In genomic region chr12:7403466-7403865, GRCh38 we compare ENCODE assay signal across 17 cellular contexts. TPM values are rescaled to one million over a fixed set of nuclear protein-coding genes. Genes with fewer than 3 reads are reported as not detected.
DNase-seq lines count a peak whose midpoint lies in the region; ATAC-seq and TF ChIP-seq lines count a peak whose summit lies in the region.
"Had no signal": no experiment of that assay in that cellular context is flagged by ENCODE, and none has a peak within 500 bp of the region (broad histone marks: within the 10 kb centered on the region; RNA-seq: fewer than 3 reads in every experiment).

No MANE protein-coding gene starts in this region.

- 74% methylated on average over 6 of the region's 7 CpGs; no CpG with 5 or more reads in 1 of the 2 experiments for WGBS in IMR-90 (ENCODE audit: extremely low coverage in 2 of 2, insufficient read length in 1 of 2), 2 experiments

- no peak for TF ChIP-seq POLR2A in IMR-90 (IDR thresholded peaks at IDR 0.05; ENCODE audit: low read depth, low read length)

- POLR2A ChIA-PET in IMR-90 (lab: Charles Lee; ENCODE audit: unreplicated experiment): no interaction called here

- DNase-seq in Daoy (ENCODE audit: low read depth) (peak; percentile 25), IMR-90 (peak; percentile 4), choroid plexus epithelial cell (ENCODE audit: low read depth) (peak; percentile 2), neural progenitor cell (ENCODE audit: low spot score) (no peak), immature natural killer cell (no peak), NCI-H2196 treated with DMSO at 0.1 percent for 48 hours (lab: John Stamatoyannopoulos, UW; ENCODE audit: unreplicated experiment) (no peak)
- DNase-seq: KG1, NCI-H1092, NCI-H146, NCI-H2081, NCI-H510A, NCI-H774, PC-9 had no signal

- H3K4me1 Mint-ChIP-seq in neural progenitor cell (no peaks in the 10 kb centered on the region), immature natural killer cell (no peaks in the 10 kb centered on the region)
- H3K4me1 Mint-ChIP-seq: CD14-positive monocyte had no signal

- no peak overlapping the region for H2BK5ac ChIP-seq in IMR-90 (ENCODE audit: low read depth, low read length, poor library complexity, severe bottlenecking)

- no peak for TF ChIP-seq CTCF in IMR-90 (conservative IDR thresholded peaks at IDR 0.05; ENCODE audit: low read depth, low read length)
- TF ChIP-seq CTCF in choroid plexus epithelial cell (conservative IDR thresholded peaks at IDR 0.05; ENCODE audit: low read depth, low read length): no peak
- no peak for TF ChIP-seq CTCF in neural progenitor cell (IDR thresholded peaks at IDR 0.05)

- no peaks in the 10 kb centered on the region for H3F3A ChIP-seq in neural progenitor cell (ENCODE audit: low read depth)

- no peak overlapping the region for H4K91ac ChIP-seq in IMR-90 (ENCODE audit: insufficient read depth, low read depth, low read length)

- H3K36me3 Mint-ChIP-seq in neural progenitor cell: no peaks in the 10 kb centered on the region
- H3K36me3 Mint-ChIP-seq in immature natural killer cell: no peaks in the 10 kb centered on the region
- H3K36me3 Mint-ChIP-seq: CD14-positive monocyte had no signal

- no peaks in the 10 kb centered on the region for H3K36me3 ChIP-seq in IMR-90 (ENCODE audit: control insufficient read depth, insufficient read depth, low read length)
- no peaks in the 10 kb centered on the region for H3K36me3 ChIP-seq in neural progenitor cell
- H3K36me3 ChIP-seq: HAP-1 had no signal

- H3K27me3 Mint-ChIP-seq in neural progenitor cell (ENCODE audit: insufficient read depth, low read depth) (no peaks in the 10 kb centered on the region), immature natural killer cell (ENCODE audit: low read depth in 3 of 3) (peaks cover 0 to 3% (median 0%) of the 10 kb centered on the region in 3 donors)

- no peak overlapping the region for H2BK120ac ChIP-seq in IMR-90 (ENCODE audit: low read depth, low read length)

- no peak overlapping the region for H2BK15ac ChIP-seq in IMR-90 (ENCODE audit: low read depth, low read length)

- no peak for ATAC-seq in IMR-90 (ENCODE audit: low read depth)
- ATAC-seq in HG03520 (IDR thresholded peaks at IDR 0.05; ENCODE audit: unreplicated experiment): no peak

- no peaks in the 10 kb centered on the region for H3K4me1 ChIP-seq in IMR-90 (ENCODE audit: control insufficient read depth, insufficient read depth, low read length)
- no peaks in the 10 kb centered on the region for H3K4me1 ChIP-seq in neural progenitor cell
- H3K4me1 ChIP-seq: HAP-1 had no signal

- no peak overlapping the region for H2AK5ac ChIP-seq in IMR-90 (ENCODE audit: low read depth, low read length)

- H3K79me1 ChIP-seq in IMR-90 (ENCODE audit: low read depth in 1 of 2, low read length in 2 of 2): no peaks in the 10 kb centered on the region

- H4K20me1 ChIP-seq in IMR-90 (ENCODE audit: insufficient read depth, low read length) (no peaks in the 10 kb centered on the region), neural progenitor cell (ENCODE audit: low read depth) (no peaks in the 10 kb centered on the region)

- no peak overlapping the region for H3K56ac ChIP-seq in IMR-90 (ENCODE audit: extremely low read depth, insufficient read depth, low read length)

- H2AFZ ChIP-seq in IMR-90 (replicated peaks; ENCODE audit: low read length, poor library complexity): no peak overlapping the region
- H2AFZ ChIP-seq in neural progenitor cell (replicated peaks): peak overlapping the region; percentile 63
- H2AFZ ChIP-seq: PC-9 had no signal

- H3K9me1 ChIP-seq in IMR-90 (ENCODE audit: insufficient read depth, low read length): no peaks in the 10 kb centered on the region

- no peak overlapping the region for H2AK9ac ChIP-seq in IMR-90 (replicated peaks; ENCODE audit: low read depth, low read length, poor library complexity)

- H3K4ac ChIP-seq in IMR-90 (ENCODE audit: low read depth, low read length): no peak overlapping the region

- H3K4me3 ChIP-seq in IMR-90 (ENCODE audit: insufficient read depth, low read depth, low read length): no peak overlapping the region
- no peak overlapping the region for H3K4me3 ChIP-seq in choroid plexus epithelial cell (ENCODE audit: low read depth, low read length)
- H3K4me3 ChIP-seq in neural progenitor cell: no peak overlapping the region
- H3K4me3 ChIP-seq: HAP-1, PC-9, SK-N-MC had no signal

- H3K27me3 ChIP-seq in IMR-90 (ENCODE audit: control insufficient read depth, insufficient read depth, low read length): no peaks in the 10 kb centered on the region
- no peaks in the 10 kb centered on the region for H3K27me3 ChIP-seq in neural progenitor cell

- no peak overlapping the region for H3K4me3 Mint-ChIP-seq in neural progenitor cell
- H3K4me3 Mint-ChIP-seq in immature natural killer cell: no peak overlapping the region
- H3K4me3 Mint-ChIP-seq: CD14-positive monocyte had no signal

- H4K8ac ChIP-seq in IMR-90 (ENCODE audit: low read depth in 2 of 2, low read length in 2 of 2): no peak overlapping the region

- intact Hi-C loops in IMR-90 (cut with micrococcal nuclease): no loop called here

- dilution Hi-C loops in IMR-90 (cut with HindIII; ENCODE audit: low sequenced_read_pairs, unreplicated experiment): no loop called here

- no peak overlapping the region for H3K14ac ChIP-seq in IMR-90 (replicated peaks; ENCODE audit: low read depth, low read length)

- H3K23ac ChIP-seq in IMR-90 (ENCODE audit: low read depth, low read length): no peak overlapping the region

- no TSS peak for BruUV-seq in IMR-90 (replicated peaks; lab: Mats Ljungman, UMichigan)

- in situ Hi-C loops in IMR-90 (cut with MboI; ENCODE audit: low sequenced_read_pairs): no loop called here

- no peak overlapping the region for H4K5ac ChIP-seq in IMR-90 (ENCODE audit: low read depth, low read length)

- CTCF ChIA-PET in IMR-90 (lab: Yijun Ruan, JAX): interaction anchor here (1.5 kb wide), 1 partner anchor 22 kb away, joined by 3 read pairs; no protein-coding TSS in a partner anchor

- H3K4me2 ChIP-seq in IMR-90 (ENCODE audit: low read depth, low read length): no peak overlapping the region
- no peak overlapping the region for H3K4me2 ChIP-seq in neural progenitor cell
- H3K4me2 ChIP-seq: PC-9 had no signal

- H3K9me3 ChIP-seq in IMR-90 (ENCODE audit: control insufficient read depth, insufficient read depth, low read length): no peaks in the 10 kb centered on the region
- no peaks in the 10 kb centered on the region for H3K9me3 ChIP-seq in neural progenitor cell (ENCODE audit: low read depth)
- H3K9me3 ChIP-seq: HAP-1 had no signal

- H3K9me3 Mint-ChIP-seq in neural progenitor cell: no peaks in the 10 kb centered on the region
- no peaks in the 10 kb centered on the region for H3K9me3 Mint-ChIP-seq in immature natural killer cell

- TF ChIP-seq RAD21 in IMR-90 (IDR thresholded peaks at IDR 0.05; ENCODE audit: low read length): no peak

- no peak overlapping the region for H3K9ac ChIP-seq in IMR-90 (ENCODE audit: low read depth, low read length)
- H3K9ac ChIP-seq in neural progenitor cell: no peak overlapping the region

- H3K18ac ChIP-seq in IMR-90 (ENCODE audit: low read depth, low read length): no peak overlapping the region

- H3K27ac ChIP-seq in IMR-90 (ENCODE audit: insufficient read depth, low read length) (no peak overlapping the region), neural progenitor cell (no peak overlapping the region)
- H3K27ac ChIP-seq: PC-9, SK-N-MC had no signal

- no peak overlapping the region for H2BK20ac ChIP-seq in IMR-90 (ENCODE audit: low read depth, low read length)

- no peaks in the 10 kb centered on the region for H3K79me2 ChIP-seq in neural progenitor cell (ENCODE audit: low read depth)

- H3K27ac Mint-ChIP-seq in neural progenitor cell (no peak overlapping the region), immature natural killer cell (no peak overlapping the region)
- H3K27ac Mint-ChIP-seq: CD14-positive monocyte had no signal

TF ChIP-seq in IMR-90, 13 proteins besides CTCF, POLR2A, EP300 and RAD21:
- no peak for TF ChIP-seq MAZ (IDR thresholded peaks at IDR 0.05; ENCODE audit: borderline replicate concordance, low read depth, low read length)
- no peak for TF ChIP-seq SMC3 (IDR thresholded peaks at IDR 0.05; ENCODE audit: low read depth, low read length)
- no peak for TF ChIP-seq RFX5 (IDR thresholded peaks at IDR 0.05; ENCODE audit: low read depth, low read length)
- TF ChIP-seq MAFK (IDR thresholded peaks at IDR 0.05; ENCODE audit: low read depth, low read length): no peak
- no peak for TF ChIP-seq CHD1 (IDR thresholded peaks at IDR 0.05; ENCODE audit: low read depth, low read length)
- TF ChIP-seq, protein P1, sequence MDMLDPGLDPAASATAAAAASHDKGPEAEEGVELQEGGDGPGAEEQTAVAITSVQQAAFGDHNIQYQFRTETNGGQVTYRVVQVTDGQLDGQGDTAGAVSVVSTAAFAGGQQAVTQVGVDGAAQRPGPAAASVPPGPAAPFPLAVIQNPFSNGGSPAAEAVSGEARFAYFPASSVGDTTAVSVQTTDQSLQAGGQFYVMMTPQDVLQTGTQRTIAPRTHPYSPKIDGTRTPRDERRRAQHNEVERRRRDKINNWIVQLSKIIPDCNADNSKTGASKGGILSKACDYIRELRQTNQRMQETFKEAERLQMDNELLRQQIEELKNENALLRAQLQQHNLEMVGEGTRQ (IDR thresholded peaks at IDR 0.05; ENCODE audit: low read depth, low read length): no peak
- no peak for TF ChIP-seq NFE2L2 (IDR thresholded peaks at IDR 0.05; ENCODE audit: low read depth, low read length)
TF ChIP-seq in IMR-90: peak in this region for 0.

RNA-seq across cellular contexts. Expression of gene CD163L1, which starts 40.5 kb away (rescaled TPM):
- 2.9 and 21.4 TPM in 2 replicates for total RNA-seq in Daoy (2014; rRNA removed; shearing (Covaris generic))
- 1.4 and 1.6 TPM in 2 replicates for total RNA-seq in IMR-90 (2012; rRNA removed)
- 0.50 and 0.53 TPM in 2 replicates for polyA plus RNA-seq in IMR-90 (2012; rRNA removed)
- polyA plus RNA-seq in IMR-90 (2012; cell fraction: cytosol; rRNA removed): 0.21 and 0.96 TPM in 2 replicates
- 0.22 and 0.73 TPM in 2 replicates for polyA plus RNA-seq in IMR-90 (2012; cell fraction: nucleus; rRNA removed; ENCODE audit: low replicate concordance)
- total RNA-seq in neural progenitor cell (ENCODE audit: low replicate concordance): 0.22 TPM in 1 of 2 replicates, not detected in the other
- not detected for polyA plus RNA-seq in immature natural killer cell

Comparison
In these comparisons a context has a peak if more than half of its experiments do, and no peak if none do; other contexts are left out.
1. DNase-seq: peak in Daoy (single experiment), IMR-90 (single experiment) and choroid plexus epithelial cell (single experiment); none in neural progenitor cell (single experiment), immature natural killer cell (0 of 3) and NCI-H2196 treated with DMSO at 0.1 percent for 48 hours (single experiment).